Comparison of ENCODE assay signal across 8 cellular contexts in genomic region chr2:214529514-214529913, GRCh38.
"Had no signal": no experiment of that assay in that cellular context is flagged by ENCODE, and none has a peak within 500 bp of the region (broad histone marks: within the 10 kb centered on the region; RNA-seq: fewer than 3 reads in every experiment).

No MANE protein-coding gene starts in this region.

- H3K4me3 Mint-ChIP-seq: H9, IgD-negative memory B cell had no signal

- H2AFZ ChIP-seq: GM23248 had no signal

- H3K4me1 Mint-ChIP-seq: IgD-negative memory B cell had no signal

- FAIRE-seq: H1, H54 had no signal

- H3K27me3 Mint-ChIP-seq: IgD-negative memory B cell had no signal

- H3K9ac ChIP-seq: GM23248 had no signal

- H3K27ac ChIP-seq: GM23248, HL-60 had no signal

- H3K36me3 Mint-ChIP-seq: IgD-negative memory B cell had no signal

- H3K9me3 Mint-ChIP-seq: H9 had no signal

- H3K27ac Mint-ChIP-seq: H9, IgD-negative memory B cell had no signal

- DNase-seq: GM23248, H9, HCEC 1CT, KG1 had no signal

- H3K4me3 ChIP-seq: GM23248 had no signal
